In the genomic region with DNA sequence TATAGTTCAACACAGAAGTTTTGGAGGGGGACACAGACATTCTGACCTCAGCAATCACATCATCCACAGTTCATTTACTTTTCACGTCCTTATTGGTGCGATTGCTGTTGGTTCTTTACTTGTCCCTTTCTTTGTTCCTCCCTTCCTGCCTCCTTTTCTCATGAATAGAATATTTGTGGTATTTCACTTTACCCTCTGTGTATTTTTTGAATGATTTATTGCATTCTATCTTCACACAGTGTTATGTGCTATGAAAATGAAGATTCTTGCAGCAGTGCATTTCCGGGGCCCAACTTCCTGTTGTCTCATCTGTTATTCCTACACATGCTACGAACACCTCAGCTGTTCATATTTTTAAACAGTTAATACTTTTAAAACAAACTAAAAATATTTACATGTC, we compare ENCODE assay signal across 19 cellular contexts.
A peak's percentile ranks its signal among the peaks of the same experiment; 100 is the strongest.
DNase-seq lines count a peak whose midpoint lies in the region; ATAC-seq, FAIRE-seq and TF ChIP-seq lines count a peak whose summit lies in the region.
"Had no signal": no experiment of that assay in that cellular context is flagged by ENCODE, and none has a peak within 500 bp of the region (broad histone marks: within the 10 kb centered on the region; RNA-seq: fewer than 3 reads in every experiment).

No MANE protein-coding gene starts in this region.

- H3K4me3 Mint-ChIP-seq in activated B cell treated with CpG ODN at 0.5 μM for 24 hours (no peak overlapping the region), endodermal cell (no peak overlapping the region), HFFc6 (no peak overlapping the region)
- H3K4me3 Mint-ChIP-seq: brain had no signal

- H3K36me3 Mint-ChIP-seq in activated B cell treated with CpG ODN at 0.5 μM for 24 hours (ENCODE audit: low read depth), result no peaks in the 10 kb centered on the region
- peaks cover 11% of the 10 kb centered on the region for H3K36me3 Mint-ChIP-seq in endodermal cell (ENCODE audit: low read depth)
- peaks cover 21% of the 10 kb centered on the region for H3K36me3 Mint-ChIP-seq in HFFc6 (ENCODE audit: low read depth)

- peak overlapping the region; percentile 99 for H3K4me2 ChIP-seq in DOHH2 (ENCODE audit: low read length)
- H3K4me2 ChIP-seq in keratinocyte (ENCODE audit: control insufficient read depth, extremely low read depth, insufficient read depth, low read depth, low read length), result no peak overlapping the region
- H3K4me2 ChIP-seq: hepatocyte had no signal

- H3K27ac ChIP-seq in DOHH2 (ENCODE audit: low read depth, low read length), result peak overlapping the region; percentile 98
- H3K27ac ChIP-seq in keratinocyte (ENCODE audit: control insufficient read depth, insufficient read depth, low read length), result no peak overlapping the region
- H3K27ac ChIP-seq in endodermal cell (ENCODE audit: low read depth, low read length), result no peak overlapping the region
- H3K27ac ChIP-seq: hepatocyte, testis had no signal

- H3F3A ChIP-seq in DOHH2 (ENCODE audit: control insufficient read depth, insufficient read depth), result peaks cover 61% of the 10 kb centered on the region

- H3K27ac Mint-ChIP-seq in activated B cell treated with CpG ODN at 0.5 μM for 24 hours, result peak overlapping the region; percentile 74
- H3K27ac Mint-ChIP-seq in endodermal cell, result no peak overlapping the region
- H3K27ac Mint-ChIP-seq in HFFc6, result no peak overlapping the region

- H3K36me3 ChIP-seq in DOHH2 (ENCODE audit: control insufficient read depth, low read length) (peaks cover 58% of the 10 kb centered on the region), keratinocyte (ENCODE audit: control insufficient read depth in 2 of 2, extremely low read depth in 1 of 2, insufficient read depth in 2 of 2, low read length in 2 of 2) (no peaks in the 10 kb centered on the region), endodermal cell (ENCODE audit: control insufficient read depth, insufficient read depth, low read length) (peaks cover 28% of the 10 kb centered on the region)

- CTCF ChIA-PET in activated B cell treated with CpG ODN at 0.5 μM for 24 hours (lab: Charles Lee), result no interaction called here

- POLR2A ChIA-PET in activated B cell treated with CpG ODN at 0.5 μM for 24 hours (lab: Charles Lee), result interaction anchor here (1.0 kb wide), 1 partner anchor 8 kb away, joined by 5 read pairs; no protein-coding TSS in a partner anchor

- H4K20me1 ChIP-seq in DOHH2 (ENCODE audit: control insufficient read depth, insufficient read depth, low read depth, low read length) (no peaks in the 10 kb centered on the region), keratinocyte (ENCODE audit: control insufficient read depth, extremely low read depth, insufficient read depth, low read length) (no peaks in the 10 kb centered on the region)

- peak; percentile 44 for FAIRE-seq in keratinocyte (lab: Jason Lieb, UNC)
- FAIRE-seq: GM19239 had no signal

- 92 to 96% methylated on average over 2 to 4 of the region's 4 CpGs for WGBS in endodermal cell (ENCODE audit: insufficient coverage in 1 of 2, insufficient read length in 1 of 2), 2 experiments

- intact Hi-C loops in activated B cell treated with CpG ODN at 0.5 μM for 24 hours (cut with micrococcal nuclease), result loop anchor here (5.0 kb wide), 2 partner anchors 33 to 732 kb away; a partner anchor contains a TSS

- TF ChIP-seq CTCF in AG10803 (conservative IDR thresholded peaks at IDR 0.05; ENCODE audit: low read length) (no peak), DOHH2 (IDR thresholded peaks at IDR 0.05; ENCODE audit: low read depth, low read length, poor library complexity, severe bottlenecking) (no peak), activated B cell treated with CpG ODN at 0.5 μM for 24 hours (IDR thresholded peaks at IDR 0.05) (no peak), keratinocyte (optimal IDR thresholded peaks at IDR 0.05 in 1 of 3, IDR thresholded peaks at IDR 0.05 in 1 of 3, conservative IDR thresholded peaks at IDR 0.05 in 1 of 3; ENCODE audit: extremely low read depth in 1 of 3, insufficient read depth in 2 of 3, low read length in 3 of 3) (no peak), endodermal cell (conservative IDR thresholded peaks at IDR 0.05) (no peak), HFFc6 (IDR thresholded peaks at IDR 0.05) (no peak)

- H3K27me3 ChIP-seq in DOHH2 (ENCODE audit: control insufficient read depth, low read length) (no peaks in the 10 kb centered on the region), keratinocyte (ENCODE audit: control insufficient read depth, extremely low read depth, insufficient read depth, low read length) (no peaks in the 10 kb centered on the region), endodermal cell (ENCODE audit: control insufficient read depth, insufficient read depth, low read length, poor library complexity, severe bottlenecking) (no peaks in the 10 kb centered on the region)
- H3K27me3 ChIP-seq: dorsolateral prefrontal cortex, hepatocyte, testis had no signal

- dilution Hi-C loops in keratinocyte (cut with MboI; ENCODE audit: extremely low pct_ligation_motif_present, low sequenced_read_pairs), result no loop called here

- no peak overlapping the region for H3K4me3 ChIP-seq in AG10803 (ENCODE audit: low read length)
- H3K4me3 ChIP-seq in DOHH2 (ENCODE audit: low read length), result peak overlapping the region; percentile 79
- H3K4me3 ChIP-seq in keratinocyte (ENCODE audit: control insufficient read depth in 2 of 3, extremely low read depth in 1 of 3, insufficient read depth in 2 of 3, low read depth in 1 of 3, low read length in 3 of 3), result no peak overlapping the region
- no peak overlapping the region for H3K4me3 ChIP-seq in endodermal cell (ENCODE audit: low read length)
- H3K4me3 ChIP-seq: dorsolateral prefrontal cortex, hepatocyte, testis had no signal

- DNase-seq in AG10803 (ENCODE audit: low read depth) (peak; percentile 43), activated B cell treated with CpG ODN at 0.5 μM for 24 hours (no peak), keratinocyte (ENCODE audit: low read depth, low spot score) (no peak), occipital lobe (lab: John Stamatoyannopoulos, UW) (no peak), hypothalamus (lab: John Stamatoyannopoulos, UW) (no peak), endodermal cell (no peak), HFFc6 (no peak)
- DNase-seq: activated effector memory CD4-positive, alpha-beta T cell treated with anti-CD3 and anti-CD28 coated beads, Interleukin-2, amount 50 U/mL, for 16 hours; DMS53; dorsolateral prefrontal cortex; NCI-H1048; NCI-H2107; NCI-H526 treated with DMSO at 0.1 percent for 48 hours; testis had no signal

- H3K9me1 ChIP-seq in keratinocyte (ENCODE audit: control insufficient read depth, extremely low read depth, insufficient read depth, low read length), result no peaks in the 10 kb centered on the region

- H3K4me1 ChIP-seq in DOHH2 (ENCODE audit: control insufficient read depth, low read length) (peaks cover 99% of the 10 kb centered on the region), keratinocyte (ENCODE audit: control insufficient read depth, extremely low read depth, insufficient read depth, low read length) (no peaks in the 10 kb centered on the region), endodermal cell (ENCODE audit: control insufficient read depth, insufficient read depth, low read length) (no peaks in the 10 kb centered on the region)
- H3K4me1 ChIP-seq: testis had no signal

- no peaks in the 10 kb centered on the region for H3K9me3 ChIP-seq in DOHH2 (ENCODE audit: control insufficient read depth, insufficient read depth, low read length)
- no peaks in the 10 kb centered on the region for H3K9me3 ChIP-seq in keratinocyte (ENCODE audit: control insufficient read depth, low read depth, low read length)
- H3K9me3 ChIP-seq in endodermal cell (ENCODE audit: control insufficient read depth, low read length), result no peaks in the 10 kb centered on the region
- H3K9me3 ChIP-seq: testis had no signal

- H3K79me2 ChIP-seq in DOHH2 (ENCODE audit: control insufficient read depth, low read length) (peaks cover 61% of the 10 kb centered on the region), keratinocyte (ENCODE audit: control insufficient read depth, insufficient read depth, low read length) (no peaks in the 10 kb centered on the region)
- H3K79me2 ChIP-seq: hepatocyte had no signal

- H3K9me2 ChIP-seq in DOHH2 (replicated peaks; ENCODE audit: control insufficient read depth, low read length), result no peaks in the 10 kb centered on the region

- H2AFZ ChIP-seq in keratinocyte (ENCODE audit: control insufficient read depth, low read length), result no peak overlapping the region
- H2AFZ ChIP-seq: hepatocyte had no signal

- H3K9ac ChIP-seq in keratinocyte (ENCODE audit: control insufficient read depth, extremely low read depth, insufficient read depth, low read length), result no peak overlapping the region
- H3K9ac ChIP-seq in endodermal cell (ENCODE audit: extremely low read depth, low read length, poor library complexity, severe bottlenecking), result no peak overlapping the region

- ATAC-seq in activated B cell treated with CpG ODN at 0.5 μM for 24 hours (ENCODE audit: low read depth), result no peak
- ATAC-seq: sciatic nerve had no signal

- H3K9me3 Mint-ChIP-seq in activated B cell treated with CpG ODN at 0.5 μM for 24 hours, result no peaks in the 10 kb centered on the region
- no peaks in the 10 kb centered on the region for H3K9me3 Mint-ChIP-seq in endodermal cell
- H3K9me3 Mint-ChIP-seq in HFFc6, result no peaks in the 10 kb centered on the region
- H3K9me3 Mint-ChIP-seq: brain had no signal

- H3K27me3 Mint-ChIP-seq in activated B cell treated with CpG ODN at 0.5 μM for 24 hours (no peaks in the 10 kb centered on the region), endodermal cell (ENCODE audit: insufficient read depth) (no peaks in the 10 kb centered on the region), HFFc6 (ENCODE audit: insufficient read depth) (peaks cover 5% of the 10 kb centered on the region)
- H3K27me3 Mint-ChIP-seq: brain had no signal

- H3K4me1 Mint-ChIP-seq in activated B cell treated with CpG ODN at 0.5 μM for 24 hours (peaks cover 86% of the 10 kb centered on the region), endodermal cell (peaks cover 9% of the 10 kb centered on the region), HFFc6 (ENCODE audit: low read depth) (peaks cover 20% of the 10 kb centered on the region)
